Comparison of ENCODE assay signal across 12 cellular contexts in genomic region chr6:167358394-167358793, GRCh38. TPM values are rescaled to one million over a fixed set of nuclear protein-coding genes. Genes with fewer than 3 reads are reported as not detected.
DNase-seq lines count a peak whose midpoint lies in the region; ATAC-seq, FAIRE-seq and TF ChIP-seq lines count a peak whose summit lies in the region.
"Not testable (repeated sequence)": the region's sequence is repeated elsewhere in the genome, so short reads cannot be mapped to it uniquely, and the experiment has no call there.
"Had no signal": no experiment of that assay in that cellular context is flagged by ENCODE, and none has a peak within 500 bp of the region (broad histone marks: within the 10 kb centered on the region; RNA-seq: fewer than 3 reads in every experiment).

No MANE protein-coding gene starts in this region.

- POLR2A ChIA-PET in activated CD4-positive, alpha-beta T cell treated with anti-CD3 and anti-CD28 coated beads for 36 hours (lab: Charles Lee); HepG2 (lab: Yijun Ruan, JAX): not testable (repeated sequence)

- in situ Hi-C loops in HepG2 (cut with HindIII; ENCODE audit: extremely low pct_ligation_motif_present, low pct_unique_long_range_greater_than_20kb) = not testable (repeated sequence)

- H3K9me3 Mint-ChIP-seq in GM23338; activated CD4-positive, alpha-beta T cell treated with anti-CD3 and anti-CD28 coated beads for 36 hours (ENCODE audit: low read depth); stimulated activated effector memory CD8-positive, alpha-beta T cell treated with anti-CD3 and anti-CD28 coated beads, Interleukin-12 subunit alpha, Interleukin-12 subunit beta, amount 100 ng/mL, for 72 hours: not testable (repeated sequence)
- peaks cover 4 to 15% (median 11%) of the 10 kb centered on the region in 5 experiments for H3K9me3 Mint-ChIP-seq in brain

- not testable (repeated sequence) for H3K27ac ChIP-seq in GM23338 (ENCODE audit: low read depth); HepG2 (ENCODE audit: extremely low read length, insufficient read depth, low read length)

- H3K4me3 Mint-ChIP-seq in GM23338; activated CD4-positive, alpha-beta T cell treated with anti-CD3 and anti-CD28 coated beads for 36 hours; brain; stimulated activated effector memory CD8-positive, alpha-beta T cell treated with anti-CD3 and anti-CD28 coated beads, Interleukin-12 subunit alpha, Interleukin-12 subunit beta, amount 100 ng/mL, for 72 hours: not testable (repeated sequence)

- ATAC-seq in GM23338 = peak; percentile 71
- peak; percentile 66 for ATAC-seq in activated CD4-positive, alpha-beta T cell treated with anti-CD3 and anti-CD28 coated beads for 36 hours
- ATAC-seq in HepG2 = peak; percentile 29; the same call in 1 of the 3 replicates
- peak; percentile 86 for ATAC-seq in stimulated activated effector memory CD8-positive, alpha-beta T cell treated with anti-CD3 and anti-CD28 coated beads, Interleukin-12 subunit alpha, Interleukin-12 subunit beta, amount 100 ng/mL, for 72 hours

- BruUV-seq in HepG2 (replicated peaks; lab: Mats Ljungman, UMichigan) = not testable (repeated sequence)

- H3K9ac ChIP-seq in HepG2 (ENCODE audit: insufficient read depth, low read depth, low read length) = not testable (repeated sequence)

- TF ChIP-seq RAD21 in HepG2 (CRISPR knock-in tag; IDR thresholded peaks at IDR 0.05) = not testable (repeated sequence)

- intact Hi-C loops in activated CD4-positive, alpha-beta T cell treated with anti-CD3 and anti-CD28 coated beads for 36 hours (cut with DNase I, micrococcal nuclease) = loop anchor here in 1 of 2 experiments (10.0 kb wide), 1 partner anchor 594 kb away; no protein-coding TSS in a partner anchor
- intact Hi-C loops in HepG2 (cut with micrococcal nuclease; ENCODE audit: unreplicated experiment) = not testable (repeated sequence)

- H3K27me3 ChIP-seq in GM23338 (ENCODE audit: insufficient read depth); HepG2 (ENCODE audit: control insufficient read depth in 1 of 2, insufficient read depth in 2 of 2, low read length in 2 of 2): not testable (repeated sequence)

- H2AFZ ChIP-seq in GM23338; HepG2 (ENCODE audit: low read length): not testable (repeated sequence)

- H3K4me3 ChIP-seq in GM23338; HepG2 (replicated peaks in 1 of 3; ENCODE audit: insufficient read depth in 1 of 3, low read depth in 2 of 3, low read length in 3 of 3): not testable (repeated sequence)

- H3F3A ChIP-seq in GM23338 (replicated peaks; ENCODE audit: low read depth) = not testable (repeated sequence)

- H3K27me3 Mint-ChIP-seq in GM23338 (ENCODE audit: insufficient read depth, low read depth, poor library complexity); brain: not testable (repeated sequence)
- H3K27me3 Mint-ChIP-seq in activated CD4-positive, alpha-beta T cell treated with anti-CD3 and anti-CD28 coated beads for 36 hours = peaks cover 14% of the 10 kb centered on the region

- H3K9me3 ChIP-seq in HepG2 (ENCODE audit: low read length) = not testable (repeated sequence)

- H3K4me1 Mint-ChIP-seq in GM23338; activated CD4-positive, alpha-beta T cell treated with anti-CD3 and anti-CD28 coated beads for 36 hours; stimulated activated effector memory CD8-positive, alpha-beta T cell treated with anti-CD3 and anti-CD28 coated beads, Interleukin-12 subunit alpha, Interleukin-12 subunit beta, amount 100 ng/mL, for 72 hours: not testable (repeated sequence)
- H3K4me1 Mint-ChIP-seq in brain = peaks cover 34% of the 10 kb centered on the region

- TF ChIP-seq CTCF in GM23338 (conservative IDR thresholded peaks at IDR 0.05; ENCODE audit: low read depth in 2 of 2); brain (conservative IDR thresholded peaks at IDR 0.05); HepG2 (CRISPR knock-in tag; IDR thresholded peaks at IDR 0.05): not testable (repeated sequence)

- H3K79me2 ChIP-seq in GM23338 (replicated peaks; ENCODE audit: insufficient read depth); HepG2 (ENCODE audit: insufficient read depth, low read length): not testable (repeated sequence)

- H3K4me2 ChIP-seq in GM23338; HepG2 (ENCODE audit: low read depth, low read length): not testable (repeated sequence)

- not testable (repeated sequence) for H3K36me3 ChIP-seq in GM23338 (ENCODE audit: insufficient read depth); HepG2 (replicated peaks in 1 of 2; ENCODE audit: control insufficient read depth in 1 of 2, insufficient read depth in 2 of 2, low read length in 2 of 2)

- TF ChIP-seq POLR2A in HepG2 (IDR thresholded peaks at IDR 0.05; ENCODE audit: insufficient read depth in 1 of 2, low read depth in 2 of 2, low read length in 2 of 2) = not testable (repeated sequence)

- H3K27ac Mint-ChIP-seq in GM23338; activated CD4-positive, alpha-beta T cell treated with anti-CD3 and anti-CD28 coated beads for 36 hours; stimulated activated effector memory CD8-positive, alpha-beta T cell treated with anti-CD3 and anti-CD28 coated beads, Interleukin-12 subunit alpha, Interleukin-12 subunit beta, amount 100 ng/mL, for 72 hours: not testable (repeated sequence)
- H3K27ac Mint-ChIP-seq in brain = peak overlapping the region in 3 of 5 experiments; percentile 66 to 86 (median 77)

- CTCF ChIA-PET in activated CD4-positive, alpha-beta T cell treated with anti-CD3 and anti-CD28 coated beads for 36 hours (lab: Charles Lee) = interaction anchor here (0.6 kb wide), 1 partner anchor 1697 kb away, joined by 3 read pairs; no protein-coding TSS in a partner anchor
- CTCF ChIA-PET in HepG2 (lab: Yijun Ruan, JAX; ENCODE audit: low intra/inter-chr PET ratio, low total read pairs) = not testable (repeated sequence)

- not testable (repeated sequence) for H3K36me3 Mint-ChIP-seq in GM23338 (ENCODE audit: low read depth); activated CD4-positive, alpha-beta T cell treated with anti-CD3 and anti-CD28 coated beads for 36 hours (ENCODE audit: low read depth); brain; stimulated activated effector memory CD8-positive, alpha-beta T cell treated with anti-CD3 and anti-CD28 coated beads, Interleukin-12 subunit alpha, Interleukin-12 subunit beta, amount 100 ng/mL, for 72 hours

- H3K4me1 ChIP-seq in GM23338 (ENCODE audit: insufficient read depth); HepG2 (ENCODE audit: insufficient read depth, low read length): not testable (repeated sequence)

- FAIRE-seq in HepG2 (lab: Jason Lieb, UNC) = not testable (repeated sequence)
- peak; percentile 35 for FAIRE-seq in urothelium cell line (lab: Jason Lieb, UNC)

- 80% methylated on average over 4 of the region's 11 CpGs for WGBS in HepG2 (ENCODE audit: low lambda C conversion rate)

- H3K9me2 ChIP-seq in GM23338 (ENCODE audit: insufficient read depth) = not testable (repeated sequence)

- H4K20me1 ChIP-seq in GM23338 (replicated peaks; ENCODE audit: insufficient read depth); HepG2 (ENCODE audit: insufficient read depth, low read length): not testable (repeated sequence)

- DNase-seq in GM23338 (ENCODE audit: low spot score); activated CD4-positive, alpha-beta T cell treated with anti-CD3 and anti-CD28 coated beads for 36 hours; HepG2 (ENCODE audit: low spot score); stimulated activated effector memory CD8-positive, alpha-beta T cell treated with anti-CD3 and anti-CD28 coated beads, Interleukin-12 subunit alpha, Interleukin-12 subunit beta, amount 100 ng/mL, for 72 hours (ENCODE audit: low spot score in 2 of 2); urothelium cell line (ENCODE audit: low spot score): not testable (repeated sequence)

- TF ChIP-seq EP300 in HepG2 (IDR thresholded peaks at IDR 0.05; ENCODE audit: low read depth in 2 of 2, low read length in 2 of 2); HepG2 (CRISPR knock-in tag; IDR thresholded peaks at IDR 0.05; ENCODE audit: borderline replicate concordance): not testable (repeated sequence)

RNA-seq across cellular contexts. Expression of gene TTLL2, which starts 33.5 kb away (rescaled TPM):
- not detected in 2 replicates for total RNA-seq in GM23338 (2014; rRNA removed; shearing (Covaris generic))
- polyA plus RNA-seq in GM23338 (2016; fragmentation: Nextera tagmentation; extraction: Ambion mirVana) = 0.14 TPM in 1 of 2 replicates, not detected in the other
- not detected for total RNA-seq in activated CD4-positive, alpha-beta T cell treated with anti-CD3 and anti-CD28 coated beads for 36 hours
- polyA plus RNA-seq in brain (ENCODE audit: insufficient read depth, low read depth, low replicate concordance) = not detected
- total RNA-seq in HepG2 (2016; rRNA removed; fragmentation: Illumina TruSeq; extraction: Trizol) = not detected in 2 replicates
- total RNA-seq in HepG2 (2016; cell fraction: cytosol; rRNA removed; fragmentation: Illumina TruSeq; extraction: Trizol; ENCODE audit: low read depth) = not detected in 2 replicates
- 0.04 TPM in 1 of 2 replicates, not detected in the other for total RNA-seq in HepG2 (2016; cell fraction: insoluble cytoplasmic fraction; rRNA removed; fragmentation: Illumina TruSeq; extraction: Trizol)
- total RNA-seq in HepG2 (2016; cell fraction: membrane; rRNA removed; fragmentation: Illumina TruSeq; extraction: Trizol) = not detected in 2 replicates
- not detected in 2 replicates for total RNA-seq in HepG2 (2016; cell fraction: nucleus; rRNA removed; fragmentation: Illumina TruSeq; extraction: Trizol)
- 0.03 TPM in 1 of 2 replicates, not detected in the other for polyA plus RNA-seq in HepG2 (2011; rRNA removed)
- not detected in 2 replicates for polyA plus RNA-seq in HepG2 (2011; cell fraction: cytosol; rRNA removed)
- not detected in 2 replicates for polyA plus RNA-seq in HepG2 (2011; cell fraction: nucleus; rRNA removed)
- polyA plus RNA-seq in HepG2 (2012) = not detected in 2 replicates
- not detected in 2 replicates for polyA plus RNA-seq in HepG2 (2016; cell fraction: cytosol; fragmentation: Illumina TruSeq; extraction: Trizol; ENCODE audit: low read depth)
- polyA plus RNA-seq in HepG2 (2016; cell fraction: insoluble cytoplasmic fraction; fragmentation: Illumina TruSeq; extraction: Trizol; ENCODE audit: low read depth) = not detected in 2 replicates
- polyA plus RNA-seq in HepG2 (2016; cell fraction: membrane; fragmentation: Illumina TruSeq; extraction: Trizol; ENCODE audit: low read depth) = not detected in 2 replicates
- not detected in 2 replicates for polyA plus RNA-seq in HepG2 (2016; cell fraction: nucleus; fragmentation: Illumina TruSeq; extraction: Trizol; ENCODE audit: insufficient read depth, low read depth)
- polyA minus RNA-seq in HepG2 (2011; rRNA and poly(A)+ RNA removed; ENCODE audit: low replicate concordance) = not detected in 2 replicates
- polyA minus RNA-seq in HepG2 (2011; cell fraction: cytosol; rRNA and poly(A)+ RNA removed) = not detected in 2 replicates
- not detected in 2 replicates for polyA minus RNA-seq in HepG2 (2011; cell fraction: nucleus; rRNA and poly(A)+ RNA removed)
- total RNA-seq: Calu3; CD4-positive, alpha-beta memory T cell; Daoy; G401; HFFc6 had no signal
- polyA plus RNA-seq: A549 had no signal

Comparison
In these comparisons a context has a peak if more than half of its experiments do, and no peak if none do; other contexts are left out.
1. ATAC-seq: peak in every context shown above with its lines; median percentile 86 in stimulated activated effector memory CD8-positive, alpha-beta T cell treated with anti-CD3 and anti-CD28 coated beads, Interleukin-12 subunit alpha, Interleukin-12 subunit beta, amount 100 ng/mL, for 72 hours; 71 in GM23338; 66 in activated CD4-positive, alpha-beta T cell treated with anti-CD3 and anti-CD28 coated beads for 36 hours; 29 in HepG2.